ENCODE assay signal across 32 cellular contexts in genomic region chr2:100359576-100359975, GRCh38.
"Had no signal": no experiment of that assay in that cellular context is flagged by ENCODE, and none has a peak within 500 bp of the region (broad histone marks: within the 10 kb centered on the region; RNA-seq: fewer than 3 reads in every experiment).

No MANE protein-coding gene starts in this region.

- H3K4me3 ChIP-seq: Peyer's patch had no signal

- H3K36me3 Mint-ChIP-seq: activated CD8-positive, alpha-beta memory T cell treated with anti-CD3 and anti-CD28 coated beads, Interleukin-2, amount 10 ng/mL, durations not matched to agents 7 days and 5 days; activated naive CD4-positive, alpha-beta T cell treated with anti-CD3 and anti-CD28 coated beads, Interleukin-2, amount 10 ng/mL, durations not matched to agents 7 days and 5 days; T-cell had no signal

- H3K4me3 Mint-ChIP-seq: activated CD4-positive, alpha-beta memory T cell treated with anti-CD3 and anti-CD28 coated beads, Interleukin-2, amount 10 ng/mL, durations not matched to agents 7 days and 5 days; activated CD8-positive, alpha-beta memory T cell treated with anti-CD3 and anti-CD28 coated beads, Interleukin-2, amount 10 ng/mL, durations not matched to agents 7 days and 5 days; activated naive CD4-positive, alpha-beta T cell treated with anti-CD3 and anti-CD28 coated beads, Interleukin-2, amount 10 ng/mL, durations not matched to agents 7 days and 5 days; activated naive CD8-positive, alpha-beta T cell; activated naive CD8-positive, alpha-beta T cell treated with anti-CD3 and anti-CD28 coated beads, Interleukin-2, amount 50 U/mL, for 24 hours; brain; T-cell; T-helper 17 cell had no signal

- H3K4me1 Mint-ChIP-seq: activated CD4-positive, alpha-beta memory T cell treated with anti-CD3 and anti-CD28 coated beads, Interleukin-2, amount 10 ng/mL, durations not matched to agents 7 days and 5 days; activated CD8-positive, alpha-beta memory T cell treated with anti-CD3 and anti-CD28 coated beads, Interleukin-2, amount 10 ng/mL, durations not matched to agents 7 days and 5 days; activated naive CD4-positive, alpha-beta T cell treated with anti-CD3 and anti-CD28 coated beads, Interleukin-2, amount 10 ng/mL, durations not matched to agents 7 days and 5 days; activated naive CD8-positive, alpha-beta T cell treated with anti-CD3 and anti-CD28 coated beads, Interleukin-2, amount 50 U/mL, for 24 hours; brain; T-cell; T-helper 17 cell had no signal

- H3K27ac ChIP-seq: Peyer's patch, RWPE1, WERI-Rb-1 had no signal

- H3K9me3 ChIP-seq: Peyer's patch had no signal

- H3K27me3 ChIP-seq: Peyer's patch had no signal

- H3K36me3 ChIP-seq: Peyer's patch, WERI-Rb-1 had no signal

- H3K4me1 ChIP-seq: Peyer's patch had no signal

- H3K27ac Mint-ChIP-seq: activated CD4-positive, alpha-beta memory T cell treated with anti-CD3 and anti-CD28 coated beads, Interleukin-2, amount 10 ng/mL, durations not matched to agents 7 days and 5 days; activated CD8-positive, alpha-beta memory T cell treated with anti-CD3 and anti-CD28 coated beads, Interleukin-2, amount 10 ng/mL, durations not matched to agents 7 days and 5 days; activated naive CD4-positive, alpha-beta T cell treated with anti-CD3 and anti-CD28 coated beads, Interleukin-2, amount 10 ng/mL, durations not matched to agents 7 days and 5 days; activated naive CD8-positive, alpha-beta T cell; activated naive CD8-positive, alpha-beta T cell treated with anti-CD3 and anti-CD28 coated beads, Interleukin-2, amount 50 U/mL, for 24 hours; brain; T-cell; T-helper 17 cell had no signal

- H3K27me3 Mint-ChIP-seq: brain had no signal

- ATAC-seq: activated CD8-positive, alpha-beta memory T cell treated with anti-CD3 and anti-CD28 coated beads, Interleukin-2, amount 10 ng/mL, durations not matched to agents 7 days and 5 days; activated naive CD8-positive, alpha-beta T cell treated with anti-CD3 and anti-CD28 coated beads, Interleukin-2, amount 50 U/mL, for 24 hours; PC-3; Right ventricle myocardium inferior; SK-N-SH treated with all-trans-retinoic acid at 6 μM for 48 hours; T-cell; T-helper 17 cell had no signal

- DNase-seq: activated CD4-positive, alpha-beta memory T cell treated with anti-CD3 and anti-CD28 coated beads, Interleukin-2, amount 10 ng/mL, durations not matched to agents 7 days and 5 days; activated CD4-positive, alpha-beta T cell treated with anti-CD3 and anti-CD28 coated beads for 1 hour; activated CD4-positive, alpha-beta T cell treated with anti-CD3 and anti-CD28 coated beads for 48 hours; activated CD4-positive, CD25-positive, alpha-beta regulatory T cell; activated CD8-positive, alpha-beta memory T cell treated with anti-CD3 and anti-CD28 coated beads for 24 hours; activated CD8-positive, alpha-beta memory T cell treated with anti-CD3 and anti-CD28 coated beads, Interleukin-2, amount 10 ng/mL, durations not matched to agents 7 days and 5 days; activated CD8-positive, alpha-beta memory T cell treated with anti-CD3 and anti-CD28 coated beads, Interleukin-2, amount 50 U/mL, for 48 hours; activated effector memory CD4-positive, alpha-beta T cell treated with Interleukin-2 at 50 U/mL for 16 hours; activated naive CD4-positive, alpha-beta T cell treated with anti-CD3 and anti-CD28 coated beads, Interleukin-2, amount 10 ng/mL, durations not matched to agents 7 days and 5 days; activated naive CD8-positive, alpha-beta T cell treated with anti-CD3 and anti-CD28 coated beads, Interleukin-2, amount 50 U/mL, for 24 hours; activated T-cell treated with anti-CD3 and anti-CD28 coated beads, Interleukin-2, amount 50 U/mL, for 48 hours; anterior cingulate cortex; central memory CD4-positive, alpha-beta T cell; NCI-H1105 treated with DMSO at 0.1 percent for 48 hours; NCI-H1436; NCI-H1694 treated with DMSO at 0.1 percent for 48 hours; NCI-H2029; NCI-H345; NCI-H524 treated with DMSO at 0.1 percent for 48 hours; NCI-H748 treated with DMSO at 0.1 percent for 48 hours; NK-92 treated with Interleukin-12 subunit alpha and Interleukin-12 subunit beta, amount 100 ng/mL, for 24 hours; PC-3; Peyer's patch; SIG-M5; T-cell; T-helper 17 cell; WERI-Rb-1 had no signal
